ENCODE assay signal across 8 cellular contexts in the genomic region with DNA sequence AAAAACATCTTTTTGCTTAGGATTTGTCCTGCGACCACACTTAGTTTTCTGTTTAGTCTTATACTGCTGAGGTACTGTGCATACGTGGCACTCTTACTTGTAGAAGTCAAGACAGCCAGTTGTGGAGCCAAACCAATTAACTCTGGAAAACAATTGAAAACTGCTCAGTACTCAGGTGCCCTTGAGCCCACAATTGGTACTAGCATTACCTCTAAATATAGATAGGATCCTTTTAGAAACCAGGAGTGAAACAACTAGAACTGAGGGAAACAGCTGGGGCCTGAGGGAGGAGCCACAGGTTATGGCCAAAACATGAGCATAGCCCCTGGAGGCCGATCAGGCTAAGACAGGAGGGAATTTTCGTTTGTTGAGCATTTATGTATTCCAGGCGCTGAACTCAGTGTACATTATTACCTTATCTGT. TPM values are rescaled to one million over a fixed set of nuclear protein-coding genes. Genes with fewer than 3 reads are reported as not detected.
DNase-seq lines count a peak whose midpoint lies in the region; ATAC-seq and TF ChIP-seq lines count a peak whose summit lies in the region.

No MANE protein-coding gene starts in this region.

- H3K4me1 Mint-ChIP-seq in activated CD8-positive, alpha-beta T cell treated with anti-CD3 and anti-CD28 coated beads for 36 hours (ENCODE audit: low read depth): peaks cover 29% of the 10 kb centered on the region
- peaks cover 25 to 42% of the 10 kb centered on the region in 2 donors for H3K4me1 Mint-ChIP-seq in immature natural killer cell

- POLR2A ChIA-PET in activated CD8-positive, alpha-beta T cell treated with anti-CD3 and anti-CD28 coated beads for 36 hours (lab: Charles Lee): interaction anchor here (1.0 kb wide), 1 partner anchor 10 kb away, joined by 3 read pairs; no protein-coding TSS in a partner anchor

- no peaks in the 10 kb centered on the region for H3K9me3 Mint-ChIP-seq in activated CD8-positive, alpha-beta T cell treated with anti-CD3 and anti-CD28 coated beads for 36 hours
- H3K9me3 Mint-ChIP-seq in immature natural killer cell: no peaks in the 10 kb centered on the region

- peak; percentile 56 for TF ChIP-seq CTCF in activated CD8-positive, alpha-beta T cell treated with anti-CD3 and anti-CD28 coated beads for 36 hours (IDR thresholded peaks at IDR 0.05)

- peak; percentile 26 to 33 for DNase-seq in stimulated activated CD4-positive, alpha-beta T cell treated with anti-CD3 and anti-CD28 coated beads, Interleukin-2, amount 100 ng/mL, for 24 hours
- DNase-seq in stimulated activated CD4-positive, alpha-beta T cell treated with anti-CD3 and anti-CD28 coated beads, Interleukin-2, amount 100 ng/mL, for 48 hours: no peak
- DNase-seq in H7 (peak; percentile 56), NCI-H1694 (lab: John Stamatoyannopoulos, UW) (peak; percentile 19), immature natural killer cell (no peak), T-helper 9 cell (no peak)
- peak; percentile 70 for DNase-seq in activated CD8-positive, alpha-beta T cell treated with anti-CD3 and anti-CD28 coated beads for 36 hours
- no peak for DNase-seq in central memory CD4-positive, alpha-beta T cell

- H3K4me3 Mint-ChIP-seq in activated CD8-positive, alpha-beta T cell treated with anti-CD3 and anti-CD28 coated beads for 36 hours: no peak overlapping the region
- H3K4me3 Mint-ChIP-seq in immature natural killer cell: peak overlapping the region in 2 of 5 donors; percentile 15 to 43

- CTCF ChIA-PET in activated CD8-positive, alpha-beta T cell treated with anti-CD3 and anti-CD28 coated beads for 36 hours (lab: Charles Lee): interaction anchor here (0.8 to 6.2 kb wide), 9 partner anchors 12 to 253 kb away, joined by 3 to 67 read pairs (median 4); a partner anchor contains a TSS

- H3K27me3 ChIP-seq in H7 (ENCODE audit: control insufficient read depth, insufficient read depth, low read length): peaks cover 2% of the 10 kb centered on the region; the same call in 1 of the 2 replicates

- intact Hi-C loops in activated CD8-positive, alpha-beta T cell treated with anti-CD3 and anti-CD28 coated beads for 36 hours (cut with micrococcal nuclease): no loop called here

- no peak overlapping the region for H3K4me3 ChIP-seq in H7 (ENCODE audit: insufficient read depth, low read depth, low read length)

- no peak overlapping the region for H3K27ac Mint-ChIP-seq in activated CD8-positive, alpha-beta T cell treated with anti-CD3 and anti-CD28 coated beads for 36 hours
- peak overlapping the region in 5 of 6 donors; percentile 13 to 77 (median 54) for H3K27ac Mint-ChIP-seq in immature natural killer cell

- no peak for ATAC-seq in activated CD8-positive, alpha-beta T cell treated with anti-CD3 and anti-CD28 coated beads for 36 hours

- no peaks in the 10 kb centered on the region for H3K36me3 ChIP-seq in H7 (replicated peaks; ENCODE audit: control insufficient read depth, insufficient read depth, low read length)

- H3K36me3 Mint-ChIP-seq in activated CD8-positive, alpha-beta T cell treated with anti-CD3 and anti-CD28 coated beads for 36 hours (ENCODE audit: low read depth): no peaks in the 10 kb centered on the region
- H3K36me3 Mint-ChIP-seq in immature natural killer cell: no peaks in the 10 kb centered on the region

- H3K27me3 Mint-ChIP-seq in activated CD8-positive, alpha-beta T cell treated with anti-CD3 and anti-CD28 coated beads for 36 hours: no peaks in the 10 kb centered on the region
- H3K27me3 Mint-ChIP-seq in immature natural killer cell (ENCODE audit: low read depth in 3 of 3): peaks cover 0 to 10% (median 3%) of the 10 kb centered on the region in 3 donors

RNA-seq across cellular contexts. Expression of a gene that starts 2.5 kb away (rescaled TPM):
- total RNA-seq in H7 (2014; rRNA removed; shearing (Covaris generic)): 30.2 and 31.9 TPM in 2 replicates
- total RNA-seq in activated CD8-positive, alpha-beta T cell treated with anti-CD3 and anti-CD28 coated beads for 36 hours: 10 to 100 TPM in 1 of 2 experiments, 1 to 10 TPM in 1; 9.2 to 10.8 TPM
- polyA plus RNA-seq in immature natural killer cell: 10 to 100 TPM in 1 of 3 donors, 1 to 10 TPM in 1, not detected in 1; 3.1 to 10.8 TPM

RNA-seq across cellular contexts. Expression of a gene that starts 23.0 kb away (rescaled TPM):
- total RNA-seq in H7 (2014; rRNA removed; shearing (Covaris generic)): 0.15 and 0.35 TPM in 2 replicates
- total RNA-seq in activated CD8-positive, alpha-beta T cell treated with anti-CD3 and anti-CD28 coated beads for 36 hours: under 1 TPM in 1 of 2 experiments, not detected in 1; 0.14 TPM
- polyA plus RNA-seq in immature natural killer cell: not detected

RNA-seq across cellular contexts. Expression of a gene that starts 32.7 kb away (rescaled TPM):
- 1.1 and 3.3 TPM in 2 replicates for total RNA-seq in H7 (2014; rRNA removed; shearing (Covaris generic))
- not detected for total RNA-seq in activated CD8-positive, alpha-beta T cell treated with anti-CD3 and anti-CD28 coated beads for 36 hours
- not detected for polyA plus RNA-seq in immature natural killer cell

RNA-seq across cellular contexts. Expression of a gene that starts 46.7 kb away (rescaled TPM):
- 46.1 and 48.0 TPM in 2 replicates for total RNA-seq in H7 (2014; rRNA removed; shearing (Covaris generic))
- 10 to 100 TPM; 46.6 to 52.6 TPM for total RNA-seq in activated CD8-positive, alpha-beta T cell treated with anti-CD3 and anti-CD28 coated beads for 36 hours
- 1 to 10 TPM; 1.9 to 4.1 (median 2.6) TPM for polyA plus RNA-seq in immature natural killer cell

Comparison
In these comparisons a context has a peak if more than half of its experiments do, and no peak if none do; other contexts are left out.
1. DNase-seq: peak in stimulated activated CD4-positive, alpha-beta T cell treated with anti-CD3 and anti-CD28 coated beads, Interleukin-2, amount 100 ng/mL, for 24 hours (2 of 2), H7 (single experiment), NCI-H1694 (single experiment) and activated CD8-positive, alpha-beta T cell treated with anti-CD3 and anti-CD28 coated beads for 36 hours (single experiment); none in stimulated activated CD4-positive, alpha-beta T cell treated with anti-CD3 and anti-CD28 coated beads, Interleukin-2, amount 100 ng/mL, for 48 hours (0 of 2), immature natural killer cell (0 of 3), central memory CD4-positive, alpha-beta T cell (single experiment) and T-helper 9 cell (single experiment).